In the genomic region with DNA sequence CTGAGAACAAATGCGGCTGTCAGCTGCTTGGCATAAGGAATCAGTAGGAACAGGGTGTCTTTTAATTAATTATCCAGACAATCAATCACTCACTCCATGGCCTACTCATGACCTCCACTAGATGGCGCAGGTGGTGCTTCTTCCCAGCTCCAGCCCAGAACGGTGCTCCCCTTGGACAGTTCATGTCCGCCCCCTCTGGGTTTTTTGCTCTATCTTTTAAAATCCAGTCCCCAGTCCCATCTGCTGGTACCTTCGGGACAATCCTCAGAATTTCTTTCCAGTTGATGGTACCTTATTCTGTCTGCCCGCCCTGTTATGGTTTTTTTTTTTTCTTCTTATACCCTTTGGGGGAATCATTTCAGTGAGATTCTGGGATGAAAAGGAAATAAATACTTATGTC, we compare ENCODE assay signal across 9 cellular contexts.
DNase-seq lines count a peak whose midpoint lies in the region; ATAC-seq and TF ChIP-seq lines count a peak whose summit lies in the region.
"Had no signal": no experiment of that assay in that cellular context is flagged by ENCODE, and none has a peak within 500 bp of the region (broad histone marks: within the 10 kb centered on the region; RNA-seq: fewer than 3 reads in every experiment).

No MANE protein-coding gene starts in this region.

- H2AFZ ChIP-seq in parathyroid adenoma: no peak overlapping the region

- no peak overlapping the region for H3K4me3 ChIP-seq in BJ (ENCODE audit: low read depth, low read length)
- H3K4me3 ChIP-seq in fibroblast of villous mesenchyme (ENCODE audit: low read depth, low read length): no peak overlapping the region
- no peak overlapping the region for H3K4me3 ChIP-seq in parathyroid adenoma (ENCODE audit: low read depth, low read length)
- H3K4me3 ChIP-seq: skin epidermis had no signal

- H3K4me2 ChIP-seq in parathyroid adenoma (ENCODE audit: low read length): no peak overlapping the region

- no peak overlapping the region for H3K27ac ChIP-seq in parathyroid adenoma
- H3K27ac ChIP-seq: skin epidermis had no signal

- no peaks in the 10 kb centered on the region for H3K4me1 ChIP-seq in parathyroid adenoma

- CTCF ChIA-PET in BJ (lab: Yijun Ruan, JAX): interaction anchor here (0.6 to 2.9 kb wide), 9 partner anchors 8 to 348 kb away, joined by 3 to 18 read pairs (median 4); no protein-coding TSS in a partner anchor

- H3K27me3 ChIP-seq in BJ (ENCODE audit: control insufficient read depth, insufficient read depth, low read length) (no peaks in the 10 kb centered on the region), parathyroid adenoma (ENCODE audit: control insufficient read depth, insufficient read depth, low read length) (no peaks in the 10 kb centered on the region)

- POLR2A ChIA-PET in BJ (lab: Charles Lee): no interaction called here

- no peak overlapping the region for H3K9ac ChIP-seq in parathyroid adenoma

- no peaks in the 10 kb centered on the region for H3K79me2 ChIP-seq in parathyroid adenoma

- peak; percentile 84 for TF ChIP-seq CTCF in BJ (IDR thresholded peaks at IDR 0.05; ENCODE audit: insufficient read depth, low read depth, low read length)
- TF ChIP-seq CTCF in fibroblast of villous mesenchyme (IDR thresholded peaks at IDR 0.05; ENCODE audit: insufficient read depth, low read depth, low read length): peak; percentile 84
- peak; percentile 74 for TF ChIP-seq CTCF in parathyroid adenoma (IDR thresholded peaks at IDR 0.05)

- peak; percentile 69 for ATAC-seq in GM19043 (IDR thresholded peaks at IDR 0.05; ENCODE audit: low read depth, unreplicated experiment)
- ATAC-seq in HG03442 (IDR thresholded peaks at IDR 0.05; ENCODE audit: unreplicated experiment): peak; percentile 86

- DNase-seq in BJ (ENCODE audit: low read depth): no peak
- peak; percentile 88 for DNase-seq in NCI-H82 (lab: John Stamatoyannopoulos, UW)
- DNase-seq in activated CD8-positive, alpha-beta memory T cell treated with anti-CD3 and anti-CD28 coated beads, Interleukin-2, amount 50 U/mL, for 4 hours: peak; percentile 34
- DNase-seq in fibroblast of villous mesenchyme (ENCODE audit: low read depth): peak; percentile 38
- DNase-seq in DMS79 treated with DMSO at 0.1 percent for 48 hours (lab: John Stamatoyannopoulos, UW): no peak

- no peaks in the 10 kb centered on the region for H3K9me3 ChIP-seq in parathyroid adenoma (ENCODE audit: control insufficient read depth, low read length)

- H3K36me3 ChIP-seq in BJ (ENCODE audit: control insufficient read depth, insufficient read depth, low read length): no peaks in the 10 kb centered on the region
- H3K36me3 ChIP-seq in parathyroid adenoma (ENCODE audit: control insufficient read depth, insufficient read depth, low read length): no peaks in the 10 kb centered on the region

Comparison
In these comparisons a context has a peak if more than half of its experiments do, and no peak if none do; other contexts are left out.
1. DNase-seq: peak in NCI-H82 (single experiment), activated CD8-positive, alpha-beta memory T cell treated with anti-CD3 and anti-CD28 coated beads, Interleukin-2, amount 50 U/mL, for 4 hours (single experiment) and fibroblast of villous mesenchyme (single experiment); none in BJ (single experiment) and DMS79 treated with DMSO at 0.1 percent for 48 hours (single experiment).
2. Peak in every context shown above with its lines, with median percentiles within 50 percentile points of each other: CTCF ChIP-seq.